24 cellular contexts compared by ENCODE assay signal in the genomic region with DNA sequence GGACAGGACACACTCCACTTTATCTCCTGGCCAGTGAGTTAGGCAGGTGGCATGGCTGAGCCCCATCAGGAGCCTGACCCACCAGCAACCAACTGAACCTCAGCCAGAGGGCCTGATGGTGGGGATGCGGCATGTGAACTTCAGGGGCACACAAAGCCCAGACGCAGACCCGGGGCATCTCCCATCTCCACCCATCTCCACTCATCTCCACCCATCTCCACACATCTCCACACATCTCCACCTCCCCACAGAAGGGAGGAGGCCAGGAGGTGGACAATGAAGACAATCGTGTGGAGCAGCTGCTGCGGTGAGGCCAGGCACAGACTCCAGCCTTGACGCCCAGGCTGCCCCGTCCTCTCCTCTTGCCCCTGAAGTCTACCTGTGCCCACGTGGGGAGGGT.
"Had no signal": no experiment of that assay in that cellular context is flagged by ENCODE, and none has a peak within 500 bp of the region (broad histone marks: within the 10 kb centered on the region; RNA-seq: fewer than 3 reads in every experiment).

No MANE protein-coding gene starts in this region.

- H3K4me2 ChIP-seq: neural progenitor cell, smooth muscle cell had no signal

- H3K27ac ChIP-seq: heart left ventricle, neural progenitor cell, pancreas, psoas muscle, right lobe of liver, suprapubic skin, thoracic aorta, tibial artery, uterus had no signal

- H3K36me3 ChIP-seq: heart left ventricle, neural progenitor cell, pancreas, right lobe of liver, suprapubic skin, thoracic aorta, tibial artery, uterus had no signal

- H3K4me1 ChIP-seq: heart left ventricle, pancreas, psoas muscle, right lobe of liver, suprapubic skin, tibial artery, uterus had no signal

- FAIRE-seq: islet of Langerhans, pancreas had no signal

- H3K9me3 ChIP-seq: heart left ventricle, pancreas, psoas muscle, right lobe of liver, suprapubic skin, thoracic aorta, tibial artery, uterus had no signal

- H2AFZ ChIP-seq: neural progenitor cell had no signal

- H3K9ac ChIP-seq: neural progenitor cell had no signal

- H3K4me3 ChIP-seq: heart left ventricle, lung, neural progenitor cell, pancreas, psoas muscle, right lobe of liver, smooth muscle cell, suprapubic skin, thoracic aorta, tibial artery, uterus had no signal

- DNase-seq: hypothalamus; immature natural killer cell; mesendoderm; naive B cell; natural killer cell; nephron progenitor cell; psoas muscle; stimulated activated CD4-positive, alpha-beta T cell treated with anti-CD3 and anti-CD28 coated beads, Interleukin-1b, Interleukin-23, amount 100 ng/mL, for 48 hours; stimulated activated CD4-positive, alpha-beta T cell treated with anti-CD3 and anti-CD28 coated beads, Interleukin-2, amount 100 ng/mL, for 48 hours; stimulated activated CD4-positive, alpha-beta T cell treated with anti-CD3 and anti-CD28 coated beads, Interleukin-4, amount 100 ng/mL, for 4 hours; stimulated activated CD8-positive, alpha-beta memory T cell treated with anti-CD3 and anti-CD28 coated beads, Interleukin-4, amount 100 ng/mL, for 48 hours; tibial artery; trophoblast cell; uterus had no signal

- ATAC-seq: heart left ventricle; natural killer cell; pancreas; psoas muscle; right lobe of liver; stimulated activated memory B cell treated with anti-CD40 and anti-IgM and Interleukin-4, amounts not matched to agents 10 μg/mL and 1 μg/mL and 100 μg/mL, for 72 hours had no signal

- H3K27me3 ChIP-seq: neural progenitor cell, pancreas, right lobe of liver, uterus had no signal
